In genomic region chr18:58579561-58580047, GRCh38 we compare ENCODE assay signal across 12 cellular contexts. TPM values are rescaled to one million over a fixed set of nuclear protein-coding genes. Genes with fewer than 3 reads are reported as not detected.
A peak's percentile ranks its signal among the peaks of the same experiment; 100 is the strongest.
DNase-seq lines count a peak whose midpoint lies in the region; ATAC-seq and TF ChIP-seq lines count a peak whose summit lies in the region.
"Had no signal": no experiment of that assay in that cellular context is flagged by ENCODE, and none has a peak within 500 bp of the region (broad histone marks: within the 10 kb centered on the region; RNA-seq: fewer than 3 reads in every experiment).

No MANE protein-coding gene starts in this region.

- H3K27ac ChIP-seq in SK-N-SH (ENCODE audit: low read depth in 2 of 2, low read length in 1 of 2): peak overlapping the region; percentile 85 to 95
- H3K27ac ChIP-seq: parathyroid adenoma had no signal

- no peaks in the 10 kb centered on the region for H3K9me2 ChIP-seq in SK-N-SH

- peak overlapping the region; percentile 82 for H3K9ac ChIP-seq in SK-N-SH
- H3K9ac ChIP-seq: parathyroid adenoma had no signal

- no peak overlapping the region for H3K4me3 Mint-ChIP-seq in activated naive CD8-positive, alpha-beta T cell treated with anti-CD3 and anti-CD28 coated beads, Interleukin-2, amount 50 U/mL, for 24 hours
- no peak overlapping the region for H3K4me3 Mint-ChIP-seq in activated naive CD8-positive, alpha-beta T cell treated with anti-CD3 and anti-CD28 coated beads for 36 hours
- H3K4me3 Mint-ChIP-seq in stimulated activated memory B cell treated with anti-CD40 and anti-IgM and Interleukin-4, amounts not matched to agents 10 μg/mL and 1 μg/mL and 100 μg/mL, for 72 hours: no peak overlapping the region
- H3K4me3 Mint-ChIP-seq: endodermal cell had no signal

- peaks cover 25% of the 10 kb centered on the region for H3K4me1 Mint-ChIP-seq in activated naive CD8-positive, alpha-beta T cell treated with anti-CD3 and anti-CD28 coated beads, Interleukin-2, amount 50 U/mL, for 24 hours
- peaks cover 26% of the 10 kb centered on the region for H3K4me1 Mint-ChIP-seq in activated naive CD8-positive, alpha-beta T cell treated with anti-CD3 and anti-CD28 coated beads for 36 hours
- H3K4me1 Mint-ChIP-seq in stimulated activated memory B cell treated with anti-CD40 and anti-IgM and Interleukin-4, amounts not matched to agents 10 μg/mL and 1 μg/mL and 100 μg/mL, for 72 hours: peaks cover 34% of the 10 kb centered on the region

- no peaks in the 10 kb centered on the region for H3K27me3 ChIP-seq in SK-N-SH (ENCODE audit: insufficient read depth)

- H3F3A ChIP-seq in SK-N-SH (replicated peaks; ENCODE audit: insufficient read depth): peaks cover 63% of the 10 kb centered on the region

- no peak for TF ChIP-seq CTCF in SK-N-SH (IDR thresholded peaks at IDR 0.05)

- peaks cover 31 to 33% of the 10 kb centered on the region in 2 experiments for H3K4me1 ChIP-seq in SK-N-SH (ENCODE audit: control insufficient read depth in 1 of 2, insufficient read depth in 2 of 2, low read depth in 1 of 2, low read length in 1 of 2)
- H3K4me1 ChIP-seq: parathyroid adenoma had no signal

- H3K36me3 ChIP-seq in SK-N-SH (replicated peaks in 1 of 2; ENCODE audit: control insufficient read depth in 1 of 2, insufficient read depth in 2 of 2, low read length in 1 of 2): peaks cover 0 to 2% of the 10 kb centered on the region in 2 experiments

- no peak for ATAC-seq in activated naive CD8-positive, alpha-beta T cell treated with anti-CD3 and anti-CD28 coated beads, Interleukin-2, amount 50 U/mL, for 24 hours
- ATAC-seq in stimulated activated memory B cell treated with anti-CD40 and anti-IgM and Interleukin-4, amounts not matched to agents 10 μg/mL and 1 μg/mL and 100 μg/mL, for 72 hours: no peak
- ATAC-seq in HG03039 (IDR thresholded peaks at IDR 0.05; ENCODE audit: unreplicated experiment): no peak

- peak overlapping the region; percentile 84 for H3K4me2 ChIP-seq in SK-N-SH

- H4K20me1 ChIP-seq in SK-N-SH (ENCODE audit: insufficient read depth): no peaks in the 10 kb centered on the region

- H3K27ac Mint-ChIP-seq in activated naive CD8-positive, alpha-beta T cell treated with anti-CD3 and anti-CD28 coated beads, Interleukin-2, amount 50 U/mL, for 24 hours: peak overlapping the region; percentile 81
- no peak overlapping the region for H3K27ac Mint-ChIP-seq in activated naive CD8-positive, alpha-beta T cell treated with anti-CD3 and anti-CD28 coated beads for 36 hours
- H3K27ac Mint-ChIP-seq in stimulated activated memory B cell treated with anti-CD40 and anti-IgM and Interleukin-4, amounts not matched to agents 10 μg/mL and 1 μg/mL and 100 μg/mL, for 72 hours: peak overlapping the region; percentile 36
- H3K27ac Mint-ChIP-seq: endodermal cell had no signal

- no peaks in the 10 kb centered on the region for H3K9me3 ChIP-seq in SK-N-SH

- no peak for TF ChIP-seq RAD21 in SK-N-SH (IDR thresholded peaks at IDR 0.05; ENCODE audit: low read length)

- H3K36me3 Mint-ChIP-seq in activated naive CD8-positive, alpha-beta T cell treated with anti-CD3 and anti-CD28 coated beads, Interleukin-2, amount 50 U/mL, for 24 hours (ENCODE audit: low read depth): no peaks in the 10 kb centered on the region
- peaks cover 4% of the 10 kb centered on the region for H3K36me3 Mint-ChIP-seq in activated naive CD8-positive, alpha-beta T cell treated with anti-CD3 and anti-CD28 coated beads for 36 hours
- H3K36me3 Mint-ChIP-seq in stimulated activated memory B cell treated with anti-CD40 and anti-IgM and Interleukin-4, amounts not matched to agents 10 μg/mL and 1 μg/mL and 100 μg/mL, for 72 hours: no peaks in the 10 kb centered on the region

- 35% methylated on average over 10 of the region's 11 CpGs for whole genome bisulfite sequencing in SK-N-SH (ENCODE audit: low lambda C conversion rate)

- no peak for DNase-seq in activated naive CD8-positive, alpha-beta T cell treated with anti-CD3 and anti-CD28 coated beads, Interleukin-2, amount 50 U/mL, for 24 hours
- DNase-seq in activated naive CD8-positive, alpha-beta T cell treated with anti-CD3 and anti-CD28 coated beads for 36 hours: no peak
- DNase-seq in SK-N-SH (no peak), hepatic stellate cell (ENCODE audit: low spot score) (peak; percentile 62), NCI-H524 treated with DMSO at 0.1 percent for 48 hours (lab: John Stamatoyannopoulos, UW) (no peak), HPDE6-E6E7 (ENCODE audit: extremely low spot score) (no peak)
- DNase-seq: activated naive CD4-positive, alpha-beta T cell; NCI-H2029 treated with DMSO at 0.1 percent for 48 hours had no signal

- peaks cover 3% of the 10 kb centered on the region for H3K27me3 Mint-ChIP-seq in activated naive CD8-positive, alpha-beta T cell treated with anti-CD3 and anti-CD28 coated beads, Interleukin-2, amount 50 U/mL, for 24 hours
- no peaks in the 10 kb centered on the region for H3K27me3 Mint-ChIP-seq in activated naive CD8-positive, alpha-beta T cell treated with anti-CD3 and anti-CD28 coated beads for 36 hours
- H3K27me3 Mint-ChIP-seq in stimulated activated memory B cell treated with anti-CD40 and anti-IgM and Interleukin-4, amounts not matched to agents 10 μg/mL and 1 μg/mL and 100 μg/mL, for 72 hours: no peaks in the 10 kb centered on the region

- CTCF ChIA-PET in SK-N-SH (lab: Yijun Ruan, JAX): no interaction called here

- TF ChIP-seq EP300 in SK-N-SH (IDR thresholded peaks at IDR 0.05; ENCODE audit: borderline replicate concordance in 1 of 2, low read depth in 1 of 2, low read length in 1 of 2): peak in 1 of 2 experiments; percentile 65; a peak in 1 of 4 replicates

- no peaks in the 10 kb centered on the region for H3K9me3 Mint-ChIP-seq in activated naive CD8-positive, alpha-beta T cell treated with anti-CD3 and anti-CD28 coated beads, Interleukin-2, amount 50 U/mL, for 24 hours
- no peaks in the 10 kb centered on the region for H3K9me3 Mint-ChIP-seq in activated naive CD8-positive, alpha-beta T cell treated with anti-CD3 and anti-CD28 coated beads for 36 hours
- H3K9me3 Mint-ChIP-seq in stimulated activated memory B cell treated with anti-CD40 and anti-IgM and Interleukin-4, amounts not matched to agents 10 μg/mL and 1 μg/mL and 100 μg/mL, for 72 hours: no peaks in the 10 kb centered on the region

- peak overlapping the region; percentile 45 to 67; a peak in 3 of 4 replicates for H3K4me3 ChIP-seq in SK-N-SH (ENCODE audit: low read depth in 2 of 2, low read length in 1 of 2)

- H2AFZ ChIP-seq in SK-N-SH (ENCODE audit: low read depth): no peak overlapping the region
- H2AFZ ChIP-seq: parathyroid adenoma had no signal

- POLR2A ChIA-PET in SK-N-SH (lab: Yijun Ruan, JAX): no interaction called here

- H3K79me2 ChIP-seq in SK-N-SH (ENCODE audit: insufficient read depth): peaks cover 43% of the 10 kb centered on the region
- H3K79me2 ChIP-seq: parathyroid adenoma had no signal

TF ChIP-seq in SK-N-SH, 30 proteins besides CTCF, POLR2A, EP300 and RAD21 (continues in another document):
- TF ChIP-seq RXRA (IDR thresholded peaks at IDR 0.05; ENCODE audit: borderline replicate concordance, low read depth) (peak; percentile 94), YY1 (IDR thresholded peaks at IDR 0.05; ENCODE audit: low read depth) (peak; percentile 20; the same call in 1 of the 2 replicates), FOSL2 (IDR thresholded peaks at IDR 0.05; ENCODE audit: borderline replicate concordance, low read depth) (peak; percentile 69; the same call in 1 of the 2 replicates), FOXM1 (IDR thresholded peaks at IDR 0.05; ENCODE audit: low read depth) (no peak), GABPA (IDR thresholded peaks at IDR 0.05; ENCODE audit: low read depth) (no peak), MAX (IDR thresholded peaks at IDR 0.05; ENCODE audit: low read depth) (0 out of 2 replicates have a peak, but pooled peaks have one; percentile 2), IRF3 (IDR thresholded peaks at IDR 0.05; ENCODE audit: low read depth, low read length) (no peak), ZBTB33 (IDR thresholded peaks at IDR 0.05; ENCODE audit: borderline replicate concordance, low read depth) (no peak), NFIC (IDR thresholded peaks at IDR 0.05; ENCODE audit: borderline replicate concordance) (peak; percentile 82)

RNA-seq across cellular contexts. Expression of gene ALPK2, which starts 49.3 kb away (rescaled TPM):
- under 1 TPM; 0.62 to 0.76 TPM for total RNA-seq in activated naive CD8-positive, alpha-beta T cell treated with anti-CD3 and anti-CD28 coated beads for 36 hours
- 8.9 and 17.5 TPM in 2 replicates for polyA plus RNA-seq in SK-N-SH (2012; rRNA removed)
- polyA plus RNA-seq in SK-N-SH (2012; cell fraction: cytosol; rRNA removed): 5.1 and 5.2 TPM in 2 replicates
- polyA plus RNA-seq in SK-N-SH (2012; cell fraction: nucleus; rRNA removed): 34.0 and 60.6 TPM in 2 replicates
